In genomic region chr14:76917759-76918175, GRCh38 we compare ENCODE assay signal across 8 cellular contexts.
A peak's percentile ranks its signal among the peaks of the same experiment; 100 is the strongest.
DNase-seq lines count a peak whose midpoint lies in the region; ATAC-seq and TF ChIP-seq lines count a peak whose summit lies in the region.

No MANE protein-coding gene starts in this region.

- H3K36me3 Mint-ChIP-seq in activated T-helper 1 cell treated with anti-CD3 and anti-CD28 coated beads, Interleukin-12 subunit alpha, Interleukin-12 subunit beta, Interleukin-2, Interleukin-4 antibody, amounts not matched to agents 30 ng/mL and 10 ng/mL and 1 ng/mL, durations not matched to agents 14 hours and 24 hours and 36 hours (ENCODE audit: low read depth) = no peaks in the 10 kb centered on the region

- TF ChIP-seq POLR2A in sigmoid colon (IDR thresholded peaks at IDR 0.05) = no peak

- TF ChIP-seq CTCF in fibroblast of lung (conservative IDR thresholded peaks at IDR 0.05 in 1 of 2, IDR thresholded peaks at IDR 0.05 in 1 of 2; ENCODE audit: low read depth in 1 of 2, low read length in 2 of 2) = no peak
- no peak for TF ChIP-seq CTCF in sigmoid colon (IDR thresholded peaks at IDR 0.05)

- H3K27me3 ChIP-seq in fibroblast of lung (ENCODE audit: control insufficient read depth, insufficient read depth, low read length) = no peaks in the 10 kb centered on the region
- no peaks in the 10 kb centered on the region for H3K27me3 ChIP-seq in sigmoid colon

- H3K4me3 ChIP-seq in fibroblast of lung (replicated peaks in 1 of 4; ENCODE audit: control extremely low read depth in 1 of 4, insufficient read depth in 1 of 4, low read depth in 3 of 4, low read length in 4 of 4) = peak overlapping the region in 1 of 4 experiments; percentile 5
- H3K4me3 ChIP-seq in sigmoid colon = no peak overlapping the region

- in situ Hi-C loops in G401 (cut with HindIII; ENCODE audit: low sequenced_read_pairs) = no loop called here

- H3K27ac ChIP-seq in fibroblast of lung (ENCODE audit: insufficient read depth, low read length) = peak overlapping the region; percentile 89
- peak overlapping the region; percentile 91 to 95 (median 92) for H3K27ac ChIP-seq in sigmoid colon

- H3K27me3 Mint-ChIP-seq in activated T-helper 1 cell treated with anti-CD3 and anti-CD28 coated beads, Interleukin-12 subunit alpha, Interleukin-12 subunit beta, Interleukin-2, Interleukin-4 antibody, amounts not matched to agents 30 ng/mL and 10 ng/mL and 1 ng/mL, durations not matched to agents 14 hours and 24 hours and 36 hours (ENCODE audit: insufficient read depth) = no peaks in the 10 kb centered on the region

- 49 to 56% methylated on average over 4 of the region's 4 CpGs for WGBS in sigmoid colon, 2 donors

- intact Hi-C loops in sigmoid colon (cut with DNase I) = loop anchor here (1.0 to 2.0 kb wide), 2 partner anchors 111 to 136 kb away; partner anchors contain the start of gene IRF2BPL
- intact Hi-C loops in sciatic nerve (cut with DNase I) = loop anchor here (10.0 kb wide), 1 partner anchor 107 kb away; the partner anchor contains the start of gene IRF2BPL
- intact Hi-C loops in activated T-helper 1 cell treated with anti-CD3 and anti-CD28 coated beads, Interleukin-12 subunit alpha, Interleukin-12 subunit beta, Interleukin-2, Interleukin-4 antibody, amounts not matched to agents 30 ng/mL and 10 ng/mL and 1 ng/mL, durations not matched to agents 14 hours and 24 hours and 36 hours (cut with micrococcal nuclease) = no loop called here

- TF ChIP-seq EP300 in sigmoid colon (IDR thresholded peaks at IDR 0.05) = no peak

- H3K9ac ChIP-seq in fibroblast of lung (ENCODE audit: insufficient read depth, low read length) = peak overlapping the region; percentile 68

- no peaks in the 10 kb centered on the region for H3K79me2 ChIP-seq in fibroblast of lung (ENCODE audit: control insufficient read depth, insufficient read depth, low read length)

- H3K4me1 ChIP-seq in fibroblast of lung (ENCODE audit: control insufficient read depth, extremely low read depth, insufficient read depth, low read length) (peaks cover 42% of the 10 kb centered on the region), sigmoid colon (peaks cover 0 to 74% (median 69%) of the 10 kb centered on the region in 4 donors)

- H2AFZ ChIP-seq in fibroblast of lung (ENCODE audit: low read length) = no peak overlapping the region

- H3K36me3 ChIP-seq in fibroblast of lung (ENCODE audit: control insufficient read depth, insufficient read depth, low read length) (no peaks in the 10 kb centered on the region), sigmoid colon (no peaks in the 10 kb centered on the region)

- no peaks in the 10 kb centered on the region for H4K20me1 ChIP-seq in fibroblast of lung (ENCODE audit: control insufficient read depth, extremely low read depth, insufficient read depth, low read length)

- no peak overlapping the region for H3K27ac Mint-ChIP-seq in activated T-helper 1 cell treated with anti-CD3 and anti-CD28 coated beads, Interleukin-12 subunit alpha, Interleukin-12 subunit beta, Interleukin-2, Interleukin-4 antibody, amounts not matched to agents 30 ng/mL and 10 ng/mL and 1 ng/mL, durations not matched to agents 14 hours and 24 hours and 36 hours

- H3K4me2 ChIP-seq in fibroblast of lung (ENCODE audit: extremely low read depth, insufficient read depth, low read length) = peak overlapping the region; percentile 69

- H3K9me3 ChIP-seq in fibroblast of lung (ENCODE audit: control insufficient read depth, insufficient read depth, low read depth, low read length) (no peaks in the 10 kb centered on the region), sigmoid colon (no peaks in the 10 kb centered on the region)

- H3K9me3 Mint-ChIP-seq in activated T-helper 1 cell treated with anti-CD3 and anti-CD28 coated beads, Interleukin-12 subunit alpha, Interleukin-12 subunit beta, Interleukin-2, Interleukin-4 antibody, amounts not matched to agents 30 ng/mL and 10 ng/mL and 1 ng/mL, durations not matched to agents 14 hours and 24 hours and 36 hours = no peaks in the 10 kb centered on the region

- H3K4me3 Mint-ChIP-seq in activated T-helper 1 cell treated with anti-CD3 and anti-CD28 coated beads, Interleukin-12 subunit alpha, Interleukin-12 subunit beta, Interleukin-2, Interleukin-4 antibody, amounts not matched to agents 30 ng/mL and 10 ng/mL and 1 ng/mL, durations not matched to agents 14 hours and 24 hours and 36 hours = no peak overlapping the region

- ATAC-seq in GM19351 (IDR thresholded peaks at IDR 0.05; ENCODE audit: unreplicated experiment) = no peak
- ATAC-seq in sciatic nerve = no peak

- H3K4me1 Mint-ChIP-seq in activated T-helper 1 cell treated with anti-CD3 and anti-CD28 coated beads, Interleukin-12 subunit alpha, Interleukin-12 subunit beta, Interleukin-2, Interleukin-4 antibody, amounts not matched to agents 30 ng/mL and 10 ng/mL and 1 ng/mL, durations not matched to agents 14 hours and 24 hours and 36 hours (ENCODE audit: low read depth) = peaks cover 51% of the 10 kb centered on the region

- DNase-seq in G401 (ENCODE audit: low spot score) (peak; percentile 63), NCI-H446 (lab: John Stamatoyannopoulos, UW) (peak; percentile 84 to 89), fibroblast of lung (ENCODE audit: low read depth in 2 of 2) (peak in 1 of 2 donors; percentile 21), sigmoid colon (peak; percentile 88), sciatic nerve (ENCODE audit: low spot score) (no peak), LoVo (ENCODE audit: low spot score) (no peak)
- DNase-seq in activated T-helper 1 cell treated with anti-CD3 and anti-CD28 coated beads, Interleukin-12 subunit alpha, Interleukin-12 subunit beta, Interleukin-2, Interleukin-4 antibody, amounts not matched to agents 30 ng/mL and 10 ng/mL and 1 ng/mL, durations not matched to agents 14 hours and 24 hours and 36 hours (ENCODE audit: low spot score) = no peak

Comparison
In these comparisons a context has a peak if more than half of its experiments do, and no peak if none do; other contexts are left out.
1. DNase-seq: peak in G401 (single experiment), NCI-H446 (2 of 2) and sigmoid colon (single experiment); none in sciatic nerve (single experiment), activated T-helper 1 cell treated with anti-CD3 and anti-CD28 coated beads, Interleukin-12 subunit alpha, Interleukin-12 subunit beta, Interleukin-2, Interleukin-4 antibody, amounts not matched to agents 30 ng/mL and 10 ng/mL and 1 ng/mL, durations not matched to agents 14 hours and 24 hours and 36 hours (single experiment) and LoVo (single experiment).